Comparison of ENCODE assay signal across 40 cellular contexts in the genomic region with DNA sequence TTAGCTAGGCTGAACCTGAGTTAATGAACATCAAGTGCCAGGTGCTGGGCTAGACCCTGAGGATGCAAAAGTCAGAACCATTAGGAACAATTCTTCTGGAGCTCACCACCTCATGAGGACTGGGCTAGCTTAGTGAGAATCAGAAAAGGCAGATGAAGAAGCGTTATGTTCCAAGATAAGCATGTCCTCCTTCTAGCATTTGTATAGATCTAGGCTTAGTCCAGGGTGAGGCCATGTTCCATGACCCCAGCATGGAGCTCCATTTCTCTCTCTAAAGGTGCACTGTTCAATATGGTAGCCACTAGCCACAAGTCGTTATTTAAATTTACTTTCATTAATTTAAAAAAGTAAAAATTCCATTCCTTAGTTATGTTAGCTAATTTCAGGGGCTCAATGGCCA.
"Had no signal": no experiment of that assay in that cellular context is flagged by ENCODE, and none has a peak within 500 bp of the region (broad histone marks: within the 10 kb centered on the region; RNA-seq: fewer than 3 reads in every experiment).

No MANE protein-coding gene starts in this region.

- H3K4me3 ChIP-seq: adrenal gland, ascending aorta, body of pancreas, breast epithelium, cardiac muscle cell had no signal

- H3K36me3 ChIP-seq: adrenal gland, ascending aorta, brain microvascular endothelial cell, breast epithelium, cardiac muscle cell had no signal

- DNase-seq: activated effector memory CD4-positive, alpha-beta T cell treated with anti-CD3 and anti-CD28 coated beads, Interleukin-2, amount 50 U/mL, for 16 hours; activated effector memory CD4-positive, alpha-beta T cell treated with Interleukin-2 at 50 U/mL for 16 hours; activated gamma-delta T cell; activated gamma-delta T cell treated with Interleukin-2 at 50 U/mL for 16 hours; activated naive CD4-positive, alpha-beta T cell; activated naive CD4-positive, alpha-beta T cell treated with anti-CD3 and anti-CD28 coated beads for 36 hours; activated naive CD4-positive, alpha-beta T cell treated with anti-CD3 and anti-CD28 coated beads, Interleukin-2, amount 10 ng/mL, durations not matched to agents 7 days and 5 days; activated naive CD4-positive, alpha-beta T cell treated with anti-CD3 and anti-CD28 coated beads, Interleukin-2, amount 50 U/mL, for 16 hours; activated naive CD4-positive, alpha-beta T cell treated with Interleukin-2 at 50 U/mL for 16 hours; activated naive CD8-positive, alpha-beta T cell treated with anti-CD3 and anti-CD28 coated beads for 36 hours; activated naive CD8-positive, alpha-beta T cell treated with anti-CD3 and anti-CD28 coated beads, Interleukin-2, amount 10 ng/mL, durations not matched to agents 7 days and 5 days; activated naive CD8-positive, alpha-beta T cell treated with anti-CD3 and anti-CD28 coated beads, Interleukin-2, amount 50 U/mL, for 24 hours; activated T-cell treated with anti-CD3 and anti-CD28 coated beads, Interleukin-2, amount 50 U/mL, for 1 hour; activated T-cell treated with anti-CD3 and anti-CD28 coated beads, Interleukin-2, amount 50 U/mL, for 24 hours; activated T-cell treated with anti-CD3 and anti-CD28 coated beads, Interleukin-2, amount 50 U/mL, for 4 hours; activated T-cell treated with anti-CD3 and anti-CD28 coated beads, Interleukin-2, amount 50 U/mL, for 48 hours; activated T-cell treated with anti-CD3 and anti-CD28 coated beads, Interleukin-2, amount 50 U/mL, for 72 hours; adrenal gland; amniotic stem cell; amygdala; anterior cingulate cortex; aorta; body of pancreas; brain microvascular endothelial cell; caudate nucleus; central memory CD4-positive, alpha-beta T cell; cerebellar nuclear complex had no signal

- H3K9me3 ChIP-seq: adrenal gland, ascending aorta, body of pancreas, breast epithelium had no signal

- H3K4me3 Mint-ChIP-seq: activated naive CD4-positive, alpha-beta T cell treated with anti-CD3 and anti-CD28 coated beads for 36 hours; activated naive CD4-positive, alpha-beta T cell treated with anti-CD3 and anti-CD28 coated beads, Interleukin-2, amount 10 ng/mL, durations not matched to agents 7 days and 5 days; activated naive CD4-positive, alpha-beta T cell treated with anti-CD3 and anti-CD28 coated beads, Interleukin-2, amount 50 U/mL, for 24 hours; activated naive CD8-positive, alpha-beta T cell; activated naive CD8-positive, alpha-beta T cell treated with anti-CD3 and anti-CD28 coated beads for 36 hours; activated naive CD8-positive, alpha-beta T cell treated with anti-CD3 and anti-CD28 coated beads, Interleukin-2, amount 10 ng/mL, durations not matched to agents 7 days and 5 days; activated naive CD8-positive, alpha-beta T cell treated with anti-CD3 and anti-CD28 coated beads, Interleukin-2, amount 50 U/mL, for 24 hours; activated T-cell treated with anti-CD3 and anti-CD28 coated beads, Interleukin-2, amount 50 U/mL, for 24 hours; activated T-cell treated with anti-CD3 and anti-CD28 coated beads, Interleukin-2, amount 50 U/mL, for 4 hours; activated T-cell treated with anti-CD3 and anti-CD28 coated beads, Interleukin-2, amount 50 U/mL, for 72 hours; activated T-helper 1 cell treated with anti-CD3 and anti-CD28 coated beads, Interleukin-12 subunit alpha, Interleukin-12 subunit beta, Interleukin-2, Interleukin-4 antibody, amounts not matched to agents 30 ng/mL and 10 ng/mL and 1 ng/mL, durations not matched to agents 14 hours and 24 hours and 36 hours; activated T-helper 17 cell treated with anti-CD3 and anti-CD28 coated beads, Interleukin-2, amount 50 U/mL, for 72 hours; brain; central memory CD8-positive, alpha-beta T cell had no signal

- H3K36me3 Mint-ChIP-seq: activated naive CD4-positive, alpha-beta T cell treated with anti-CD3 and anti-CD28 coated beads, Interleukin-2, amount 10 ng/mL, durations not matched to agents 7 days and 5 days; activated naive CD4-positive, alpha-beta T cell treated with anti-CD3 and anti-CD28 coated beads, Interleukin-2, amount 50 U/mL, for 24 hours; activated naive CD4-positive, alpha-beta T cell treated with anti-CD3 and anti-CD28 coated beads, Interleukin-2, amount 50 U/mL, for 72 hours; activated naive CD8-positive, alpha-beta T cell; activated naive CD8-positive, alpha-beta T cell treated with anti-CD3 and anti-CD28 coated beads for 36 hours; activated naive CD8-positive, alpha-beta T cell treated with anti-CD3 and anti-CD28 coated beads, Interleukin-2, amount 10 ng/mL, durations not matched to agents 7 days and 5 days; brain had no signal

- ATAC-seq: activated naive CD4-positive, alpha-beta T cell treated with anti-CD3 and anti-CD28 coated beads, Interleukin-2, amount 50 U/mL, for 72 hours; activated naive CD8-positive, alpha-beta T cell treated with anti-CD3 and anti-CD28 coated beads, Interleukin-2, amount 50 U/mL, for 24 hours; activated T-cell treated with anti-CD3 and anti-CD28 coated beads, Interleukin-2, amount 50 U/mL, for 4 hours; activated T-cell treated with anti-CD3 and anti-CD28 coated beads, Interleukin-2, amount 50 U/mL, for 72 hours; activated T-helper 17 cell treated with anti-CD3 and anti-CD28 coated beads, Interleukin-2, amount 50 U/mL, for 72 hours; body of pancreas had no signal

- H3K27ac Mint-ChIP-seq: activated naive CD4-positive, alpha-beta T cell treated with anti-CD3 and anti-CD28 coated beads for 36 hours; activated naive CD4-positive, alpha-beta T cell treated with anti-CD3 and anti-CD28 coated beads, Interleukin-2, amount 10 ng/mL, durations not matched to agents 7 days and 5 days; activated naive CD4-positive, alpha-beta T cell treated with anti-CD3 and anti-CD28 coated beads, Interleukin-2, amount 50 U/mL, for 24 hours; activated naive CD4-positive, alpha-beta T cell treated with anti-CD3 and anti-CD28 coated beads, Interleukin-2, amount 50 U/mL, for 72 hours; activated naive CD8-positive, alpha-beta T cell; activated naive CD8-positive, alpha-beta T cell treated with anti-CD3 and anti-CD28 coated beads for 36 hours; activated naive CD8-positive, alpha-beta T cell treated with anti-CD3 and anti-CD28 coated beads, Interleukin-2, amount 10 ng/mL, durations not matched to agents 7 days and 5 days; activated naive CD8-positive, alpha-beta T cell treated with anti-CD3 and anti-CD28 coated beads, Interleukin-2, amount 50 U/mL, for 24 hours; activated T-cell treated with anti-CD3 and anti-CD28 coated beads, Interleukin-2, amount 50 U/mL, for 24 hours; activated T-cell treated with anti-CD3 and anti-CD28 coated beads, Interleukin-2, amount 50 U/mL, for 72 hours; activated T-helper 1 cell treated with anti-CD3 and anti-CD28 coated beads, Interleukin-12 subunit alpha, Interleukin-12 subunit beta, Interleukin-2, Interleukin-4 antibody, amounts not matched to agents 30 ng/mL and 10 ng/mL and 1 ng/mL, durations not matched to agents 14 hours and 24 hours and 36 hours; activated T-helper 17 cell treated with anti-CD3 and anti-CD28 coated beads, Interleukin-2, amount 50 U/mL, for 72 hours; activated T-helper 2 cell treated with anti-CD3 and anti-CD28 coated beads, Interferon-gamma antibody, Interleukin-2, Interleukin-4, amounts not matched to agents 10 μg/mL and 5 μg/mL and 100 μg/mL, durations not matched to agents 14 hours and 24 hours and 36 hours; brain had no signal

- FAIRE-seq: astrocyte, bronchial epithelial cell had no signal

- H3K4me1 Mint-ChIP-seq: activated naive CD4-positive, alpha-beta T cell treated with anti-CD3 and anti-CD28 coated beads, Interleukin-2, amount 10 ng/mL, durations not matched to agents 7 days and 5 days; activated naive CD4-positive, alpha-beta T cell treated with anti-CD3 and anti-CD28 coated beads, Interleukin-2, amount 50 U/mL, for 24 hours; activated naive CD8-positive, alpha-beta T cell treated with anti-CD3 and anti-CD28 coated beads for 36 hours; activated naive CD8-positive, alpha-beta T cell treated with anti-CD3 and anti-CD28 coated beads, Interleukin-2, amount 10 ng/mL, durations not matched to agents 7 days and 5 days; activated naive CD8-positive, alpha-beta T cell treated with anti-CD3 and anti-CD28 coated beads, Interleukin-2, amount 50 U/mL, for 24 hours; activated T-helper 17 cell treated with anti-CD3 and anti-CD28 coated beads, Interleukin-2, amount 50 U/mL, for 72 hours; brain; central memory CD8-positive, alpha-beta T cell had no signal

- H3K27ac ChIP-seq: adrenal gland, ascending aorta, body of pancreas, brain microvascular endothelial cell, breast epithelium, cardiac muscle cell had no signal

- H3K27me3 Mint-ChIP-seq: activated naive CD4-positive, alpha-beta T cell treated with anti-CD3 and anti-CD28 coated beads, Interleukin-2, amount 50 U/mL, for 24 hours; activated naive CD8-positive, alpha-beta T cell treated with anti-CD3 and anti-CD28 coated beads for 36 hours; activated naive CD8-positive, alpha-beta T cell treated with anti-CD3 and anti-CD28 coated beads, Interleukin-2, amount 50 U/mL, for 24 hours had no signal

- H3K27me3 ChIP-seq: adrenal gland, ascending aorta, body of pancreas, brain microvascular endothelial cell, cardiac muscle cell had no signal

- H3K4me1 ChIP-seq: adrenal gland, ascending aorta, body of pancreas, breast epithelium had no signal

- H3K9me3 Mint-ChIP-seq: activated naive CD4-positive, alpha-beta T cell treated with anti-CD3 and anti-CD28 coated beads for 36 hours; activated naive CD4-positive, alpha-beta T cell treated with anti-CD3 and anti-CD28 coated beads, Interleukin-2, amount 10 ng/mL, durations not matched to agents 7 days and 5 days; activated naive CD4-positive, alpha-beta T cell treated with anti-CD3 and anti-CD28 coated beads, Interleukin-2, amount 50 U/mL, for 24 hours; activated naive CD4-positive, alpha-beta T cell treated with anti-CD3 and anti-CD28 coated beads, Interleukin-2, amount 50 U/mL, for 72 hours; activated naive CD8-positive, alpha-beta T cell treated with anti-CD3 and anti-CD28 coated beads for 36 hours; activated naive CD8-positive, alpha-beta T cell treated with anti-CD3 and anti-CD28 coated beads, Interleukin-2, amount 10 ng/mL, durations not matched to agents 7 days and 5 days; activated naive CD8-positive, alpha-beta T cell treated with anti-CD3 and anti-CD28 coated beads, Interleukin-2, amount 50 U/mL, for 24 hours; activated T-cell treated with anti-CD3 and anti-CD28 coated beads, Interleukin-2, amount 50 U/mL, for 24 hours; activated T-cell treated with anti-CD3 and anti-CD28 coated beads, Interleukin-2, amount 50 U/mL, for 4 hours; activated T-cell treated with anti-CD3 and anti-CD28 coated beads, Interleukin-2, amount 50 U/mL, for 72 hours; activated T-helper 1 cell treated with anti-CD3 and anti-CD28 coated beads, Interleukin-12 subunit alpha, Interleukin-12 subunit beta, Interleukin-2, Interleukin-4 antibody, amounts not matched to agents 30 ng/mL and 10 ng/mL and 1 ng/mL, durations not matched to agents 14 hours and 24 hours and 36 hours; activated T-helper 17 cell treated with anti-CD3 and anti-CD28 coated beads, Interleukin-2, amount 50 U/mL, for 72 hours; activated T-helper 2 cell treated with anti-CD3 and anti-CD28 coated beads, Interferon-gamma antibody, Interleukin-2, Interleukin-4, amounts not matched to agents 10 μg/mL and 5 μg/mL and 100 μg/mL, durations not matched to agents 14 hours and 24 hours and 36 hours; central memory CD8-positive, alpha-beta T cell had no signal
